ENCODE assay signal across 24 cellular contexts in the genomic region with DNA sequence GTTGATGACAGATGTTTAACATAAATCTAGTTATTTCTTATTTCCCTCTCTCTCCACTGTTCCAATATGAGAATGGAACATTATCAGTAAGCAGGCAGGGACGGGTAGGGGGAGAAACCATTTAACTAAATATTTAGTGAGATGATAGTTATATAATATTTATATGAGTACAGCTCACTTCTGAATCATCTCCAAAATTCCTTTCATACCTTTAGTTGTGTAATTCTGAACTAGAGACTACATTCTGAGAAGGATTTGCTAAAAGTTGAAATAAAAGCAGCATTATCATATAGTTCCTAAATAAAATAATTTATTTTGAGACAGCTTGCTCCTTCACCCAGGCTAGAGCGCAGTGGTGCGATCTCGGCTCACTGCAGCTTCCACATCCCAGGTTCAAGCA. TPM values are rescaled to one million over a fixed set of nuclear protein-coding genes. Genes with fewer than 3 reads are reported as not detected.
"Had no signal": no experiment of that assay in that cellular context is flagged by ENCODE, and none has a peak within 500 bp of the region (broad histone marks: within the 10 kb centered on the region; RNA-seq: fewer than 3 reads in every experiment).

No MANE protein-coding gene starts in this region.

- H3K27me3 ChIP-seq: adrenal gland, colonic mucosa, tibial artery had no signal

- H3K4me3 Mint-ChIP-seq: activated CD4-positive, alpha-beta T cell treated with anti-CD3 and anti-CD28 coated beads for 36 hours; activated T-helper 1 cell treated with anti-CD3 and anti-CD28 coated beads, Interleukin-12 subunit alpha, Interleukin-12 subunit beta, Interleukin-2, Interleukin-4 antibody, amounts not matched to agents 30 ng/mL and 10 ng/mL and 1 ng/mL, durations not matched to agents 14 hours and 24 hours and 36 hours; endodermal cell; mesothelial cell of epicardium; nephron had no signal

- H3K36me3 ChIP-seq: adrenal gland, colonic mucosa had no signal

- H3K27ac Mint-ChIP-seq: activated CD4-positive, alpha-beta T cell treated with anti-CD3 and anti-CD28 coated beads for 36 hours; activated naive CD4-positive, alpha-beta T cell treated with anti-CD3 and anti-CD28 coated beads, Interleukin-2, amount 50 U/mL, for 72 hours; activated T-helper 1 cell treated with anti-CD3 and anti-CD28 coated beads, Interleukin-12 subunit alpha, Interleukin-12 subunit beta, Interleukin-2, Interleukin-4 antibody, amounts not matched to agents 30 ng/mL and 10 ng/mL and 1 ng/mL, durations not matched to agents 14 hours and 24 hours and 36 hours; endodermal cell; mesothelial cell of epicardium; nephron had no signal

- H3K4me1 ChIP-seq: colonic mucosa, tibial artery had no signal

- ATAC-seq: activated CD4-positive, alpha-beta T cell treated with anti-CD3 and anti-CD28 coated beads for 36 hours; activated naive CD4-positive, alpha-beta T cell treated with anti-CD3 and anti-CD28 coated beads, Interleukin-2, amount 50 U/mL, for 72 hours; left lobe of liver; stimulated activated naive CD8-positive, alpha-beta T cell treated with anti-CD3 and anti-CD28 coated beads, Interleukin-15, Interleukin-2, amounts not matched to agents 100 U/mL and 50 U/mL, for 24 hours had no signal

- H3K9me3 ChIP-seq: adrenal gland, colonic mucosa, tibial artery had no signal

- H3K27ac ChIP-seq: adrenal gland, colonic mucosa, tibial artery had no signal

- H3K4me3 ChIP-seq: adrenal gland, colonic mucosa, lung, tibial artery had no signal

- DNase-seq: activated CD4-positive, alpha-beta T cell treated with anti-CD3 and anti-CD28 coated beads for 36 hours; activated CD4-positive, alpha-beta T cell treated with anti-CD3 and anti-CD28 coated beads, Interleukin-2, amount 50 U/mL, for 48 hours; activated gamma-delta T cell treated with Interleukin-2 at 50 U/mL for 16 hours; adrenal gland; central memory CD4-positive, alpha-beta T cell; colonic mucosa; endodermal cell; erythroblast; glutamatergic neuron; hippocampal formation; kidney; nucleus accumbens; posterior cingulate gyrus; stimulated activated naive CD8-positive, alpha-beta T cell treated with anti-CD3 and anti-CD28 coated beads, Interleukin-15, Interleukin-2, amounts not matched to agents 100 U/mL and 50 U/mL, for 24 hours; substantia nigra; tibial artery had no signal

- H3K36me3 Mint-ChIP-seq: activated naive CD4-positive, alpha-beta T cell treated with anti-CD3 and anti-CD28 coated beads, Interleukin-2, amount 50 U/mL, for 72 hours had no signal

- H3K9me3 Mint-ChIP-seq: activated naive CD4-positive, alpha-beta T cell treated with anti-CD3 and anti-CD28 coated beads, Interleukin-2, amount 50 U/mL, for 72 hours; activated T-helper 1 cell treated with anti-CD3 and anti-CD28 coated beads, Interleukin-12 subunit alpha, Interleukin-12 subunit beta, Interleukin-2, Interleukin-4 antibody, amounts not matched to agents 30 ng/mL and 10 ng/mL and 1 ng/mL, durations not matched to agents 14 hours and 24 hours and 36 hours; mesothelial cell of epicardium; nephron had no signal

RNA-seq across cellular contexts. Expression of a gene that starts 51.3 kb away (rescaled TPM):
- total RNA-seq: activated CD4-positive, alpha-beta T cell treated with anti-CD3 and anti-CD28 coated beads for 36 hours; activated naive CD4-positive, alpha-beta T cell treated with anti-CD3 and anti-CD28 coated beads, Interleukin-2, amount 50 U/mL, for 72 hours; activated T-helper 1 cell treated with anti-CD3 and anti-CD28 coated beads, Interleukin-12 subunit alpha, Interleukin-12 subunit beta, Interleukin-2, Interleukin-4 antibody, amounts not matched to agents 30 ng/mL and 10 ng/mL and 1 ng/mL, durations not matched to agents 14 hours and 24 hours and 36 hours; endodermal cell; kidney; mesothelial cell of epicardium; renal cortical epithelial cell; T-helper 2 cell treated with Interferon-gamma antibody and Interleukin-4, amounts not matched to agents 100 ng/mL and 5 ng/mL, for 36 hours had no signal
